In genomic region chr2:28659127-28659526, GRCh38 we compare ENCODE assay signal across 20 cellular contexts.
DNase-seq lines count a peak whose midpoint lies in the region; ATAC-seq, FAIRE-seq and TF ChIP-seq lines count a peak whose summit lies in the region.
"Had no signal": no experiment of that assay in that cellular context is flagged by ENCODE, and none has a peak within 500 bp of the region (broad histone marks: within the 10 kb centered on the region; RNA-seq: fewer than 3 reads in every experiment).

No MANE protein-coding gene starts in this region.

- no peak overlapping the region for H3K27ac ChIP-seq in HEK293 (ENCODE audit: extremely low read depth, low read depth, low read length)
- H3K27ac ChIP-seq in K562 (ENCODE audit: extremely low read depth, low read depth, low read length): no peak overlapping the region
- H3K27ac ChIP-seq in psoas muscle: peak overlapping the region; percentile 23
- peak overlapping the region; percentile 2 for H3K27ac ChIP-seq in upper lobe of right lung

- DNase-seq in K562 (ENCODE audit: extremely low read depth in 1 of 4, low spot score in 3 of 4): no peak
- no peak for DNase-seq in psoas muscle
- DNase-seq in upper lobe of right lung: no peak
- no peak for DNase-seq in H54 (ENCODE audit: insufficient read length, low spot score)
- DNase-seq in activated CD4-positive, alpha-beta T cell treated with anti-CD3 and anti-CD28 coated beads for 1 hour: no peak
- DNase-seq in GM19239 (ENCODE audit: insufficient read length, low spot score): no peak
- DNase-seq: C1 segment of cervical spinal cord; CD4-positive, CD25-positive, alpha-beta regulatory T cell; CD8-positive, alpha-beta T cell; DMS 273 treated with DMSO at 0.1 percent for 48 hours; DMS79; GDM1; H9 had no signal

- POLR2A ChIA-PET in HEK293 (lab: Yijun Ruan, JAX): no interaction called here
- POLR2A ChIA-PET in K562 (lab: Yijun Ruan, JAX): no interaction called here

- CTCF ChIA-PET in HEK293 (lab: Yijun Ruan, JAX) (no interaction called here), K562 (lab: Yijun Ruan, JAX; ENCODE audit: low intra/inter-chr PET ratio) (no interaction called here)

- no peak overlapping the region for H3K4me2 ChIP-seq in K562 (ENCODE audit: insufficient read depth, low read length)

- no peak for TF ChIP-seq RAD21 in K562 (CRISPR knock-in tag; conservative IDR thresholded peaks at IDR 0.05 in 1 of 2, IDR thresholded peaks at IDR 0.05 in 1 of 2)

- 0 out of 2 replicates have a peak, but pooled peaks cover 6% of the 10 kb centered on the region for H3K4me1 ChIP-seq in HEK293 (ENCODE audit: control insufficient read depth, insufficient read depth, low read length)
- H3K4me1 ChIP-seq in K562 (replicated peaks in 1 of 2; ENCODE audit: control insufficient read depth in 2 of 2, insufficient read depth in 2 of 2, low read length in 2 of 2): peaks cover 3 to 8% of the 10 kb centered on the region in 2 experiments; a peak in 2 of 5 replicates
- H3K4me1 ChIP-seq in psoas muscle: peaks cover 51% of the 10 kb centered on the region
- peaks cover 29% of the 10 kb centered on the region for H3K4me1 ChIP-seq in upper lobe of right lung

- H3K9me3 ChIP-seq in HEK293 (ENCODE audit: control insufficient read depth, insufficient read depth, low read depth, low read length): no peaks in the 10 kb centered on the region
- H3K9me3 ChIP-seq in K562 (replicated peaks; ENCODE audit: control insufficient read depth, insufficient read depth, low read depth, low read length): 0 out of 2 replicates have a peak, but pooled peaks cover 3% of the 10 kb centered on the region
- H3K9me3 ChIP-seq in psoas muscle: no peaks in the 10 kb centered on the region
- H3K9me3 ChIP-seq in upper lobe of right lung: no peaks in the 10 kb centered on the region

- TF ChIP-seq EP300 in K562 (IDR thresholded peaks at IDR 0.05; ENCODE audit: low read length): no peak

- H2AFZ ChIP-seq in K562 (ENCODE audit: low read depth, low read length): no peak overlapping the region

- H3K27me3 ChIP-seq in K562 (ENCODE audit: control insufficient read depth in 2 of 2, insufficient read depth in 2 of 2, low read length in 2 of 2): peaks cover 7 to 13% of the 10 kb centered on the region in 2 experiments; a peak in 3 of 5 replicates
- H3K27me3 ChIP-seq in psoas muscle (ENCODE audit: insufficient read depth in 3 of 3, low read length in 2 of 3): no peaks in the 10 kb centered on the region
- H3K27me3 ChIP-seq in upper lobe of right lung: no peaks in the 10 kb centered on the region

- H3K4me3 ChIP-seq in HEK293 (ENCODE audit: low read depth, low read length) (no peak overlapping the region), K562 (no peak overlapping the region), psoas muscle (no peak overlapping the region), upper lobe of right lung (no peak overlapping the region)
- H3K4me3 ChIP-seq: GM12878 had no signal

- ATAC-seq in K562 (no peak), psoas muscle (no peak), upper lobe of right lung (no peak), GM21526 (IDR thresholded peaks at IDR 0.05; ENCODE audit: low FRiP score, unreplicated experiment) (no peak)
- ATAC-seq: CD8-positive, alpha-beta T cell; GM12878; HCT116 had no signal

- TF ChIP-seq POLR2A in K562 (conservative IDR thresholded peaks at IDR 0.05) (no peak), H54 (IDR thresholded peaks at IDR 0.05; ENCODE audit: low read depth, low read length) (no peak)

- H3K9ac ChIP-seq in K562 (ENCODE audit: insufficient read depth in 1 of 2, low read depth in 2 of 2, low read length in 2 of 2): no peak overlapping the region
- H3K9ac ChIP-seq: GM23248 had no signal

- no peaks in the 10 kb centered on the region for H3K79me2 ChIP-seq in K562 (ENCODE audit: control insufficient read depth, insufficient read depth, low read length)

- H3K36me3 ChIP-seq in HEK293 (ENCODE audit: control insufficient read depth in 2 of 2, insufficient read depth in 1 of 2, low read length in 2 of 2): no peaks in the 10 kb centered on the region
- no peaks in the 10 kb centered on the region for H3K36me3 ChIP-seq in K562 (ENCODE audit: control insufficient read depth, insufficient read depth, low read length)
- H3K36me3 ChIP-seq in psoas muscle (ENCODE audit: insufficient read depth in 1 of 2, low read depth in 1 of 2): no peaks in the 10 kb centered on the region
- no peaks in the 10 kb centered on the region for H3K36me3 ChIP-seq in upper lobe of right lung

- intact Hi-C loops in K562 (cut with micrococcal nuclease): no loop called here
- intact Hi-C loops in psoas muscle (cut with DNase I): no loop called here
- intact Hi-C loops in upper lobe of right lung (cut with DNase I): no loop called here

- TF ChIP-seq CTCF in HEK293 (tag by site-specific recombination; IDR thresholded peaks at IDR 0.05): no peak
- TF ChIP-seq CTCF in K562 (IDR thresholded peaks at IDR 0.05 in 2 of 3, conservative IDR thresholded peaks at IDR 0.05 in 1 of 3; ENCODE audit: insufficient read depth in 2 of 3, low read depth in 1 of 3, low read length in 3 of 3): no peak
- TF ChIP-seq CTCF in psoas muscle (IDR thresholded peaks at IDR 0.05): no peak
- TF ChIP-seq CTCF in upper lobe of right lung (IDR thresholded peaks at IDR 0.05): no peak

- BruUV-seq in K562 (replicated peaks; lab: Mats Ljungman, UMichigan): no TSS peak

- 0 out of 2 replicates have a peak, but pooled peaks cover 7% of the 10 kb centered on the region for H4K20me1 ChIP-seq in K562 (replicated peaks; ENCODE audit: control insufficient read depth, insufficient read depth, low read length)

- FAIRE-seq in K562 (lab: Jason Lieb, UNC) (no peak), H54 (lab: Jason Lieb, UNC) (no peak), GM19239 (lab: Jason Lieb, UNC) (no peak)
- FAIRE-seq: D721Med, GM12878, H1 had no signal

- no peaks in the 10 kb centered on the region for H3K9me1 ChIP-seq in K562 (ENCODE audit: control insufficient read depth, insufficient read depth, low read length)

- in situ Hi-C loops in K562 (cut with MboI): no loop called here

TF ChIP-seq in HEK293, 187 proteins besides CTCF, POLR2A, EP300 and RAD21:
- TF ChIP-seq ZNF629 (tag by site-specific recombination; IDR thresholded peaks at IDR 0.05): no peak
- peak; percentile 100 for TF ChIP-seq ZNF184 (tag by site-specific recombination; IDR thresholded peaks at IDR 0.05)
- TF ChIP-seq SCRT2 (tag by site-specific recombination; IDR thresholded peaks at IDR 0.05): peak; percentile 18; the same call in 1 of the 2 replicates
- TF ChIP-seq SETDB1 (IDR thresholded peaks at IDR 0.05; ENCODE audit: insufficient read length, low read length): peak; percentile 73
- TF ChIP-seq ZBTB21 (tag by site-specific recombination; IDR thresholded peaks at IDR 0.05): no peak

TF ChIP-seq in K562, 482 proteins besides CTCF, POLR2A, EP300 and RAD21 (continues in another document):
- TF ChIP-seq, protein P1, sequence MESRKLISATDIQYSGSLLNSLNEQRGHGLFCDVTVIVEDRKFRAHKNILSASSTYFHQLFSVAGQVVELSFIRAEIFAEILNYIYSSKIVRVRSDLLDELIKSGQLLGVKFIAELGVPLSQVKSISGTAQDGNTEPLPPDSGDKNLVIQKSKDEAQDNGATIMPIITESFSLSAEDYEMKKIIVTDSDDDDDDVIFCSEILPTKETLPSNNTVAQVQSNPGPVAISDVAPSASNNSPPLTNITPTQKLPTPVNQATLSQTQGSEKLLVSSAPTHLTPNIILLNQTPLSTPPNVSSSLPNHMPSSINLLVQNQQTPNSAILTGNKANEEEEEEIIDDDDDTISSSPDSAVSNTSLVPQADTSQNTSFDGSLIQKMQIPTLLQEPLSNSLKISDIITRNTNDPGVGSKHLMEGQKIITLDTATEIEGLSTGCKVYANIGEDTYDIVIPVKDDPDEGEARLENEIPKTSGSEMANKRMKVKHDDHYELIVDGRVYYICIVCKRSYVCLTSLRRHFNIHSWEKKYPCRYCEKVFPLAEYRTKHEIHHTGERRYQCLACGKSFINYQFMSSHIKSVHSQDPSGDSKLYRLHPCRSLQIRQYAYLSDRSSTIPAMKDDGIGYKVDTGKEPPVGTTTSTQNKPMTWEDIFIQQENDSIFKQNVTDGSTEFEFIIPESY (CRISPR knock-in tag; IDR thresholded peaks at IDR 0.05): no peak
- TF ChIP-seq HMGN3 (IDR thresholded peaks at IDR 0.05; ENCODE audit: borderline replicate concordance, extremely low read depth, insufficient read length, low read depth, low read length) (no peak), NCOR1 (IDR thresholded peaks at IDR 0.05) (no peak), CTBP1 (IDR thresholded peaks at IDR 0.05; ENCODE audit: borderline replicate concordance) (no peak), DIDO1 (tag; IDR thresholded peaks at IDR 0.05; ENCODE audit: low read depth) (no peak), ZFP30 (CRISPR knock-in tag; IDR thresholded peaks at IDR 0.05; ENCODE audit: borderline replicate concordance) (no peak), NR2F6 (CRISPR knock-in tag; IDR thresholded peaks at IDR 0.05) (no peak), RBM25 (IDR thresholded peaks at IDR 0.05; ENCODE audit: low read depth, low read length, severe bottlenecking) (peak; percentile 42)
- TF ChIP-seq, protein P2, sequence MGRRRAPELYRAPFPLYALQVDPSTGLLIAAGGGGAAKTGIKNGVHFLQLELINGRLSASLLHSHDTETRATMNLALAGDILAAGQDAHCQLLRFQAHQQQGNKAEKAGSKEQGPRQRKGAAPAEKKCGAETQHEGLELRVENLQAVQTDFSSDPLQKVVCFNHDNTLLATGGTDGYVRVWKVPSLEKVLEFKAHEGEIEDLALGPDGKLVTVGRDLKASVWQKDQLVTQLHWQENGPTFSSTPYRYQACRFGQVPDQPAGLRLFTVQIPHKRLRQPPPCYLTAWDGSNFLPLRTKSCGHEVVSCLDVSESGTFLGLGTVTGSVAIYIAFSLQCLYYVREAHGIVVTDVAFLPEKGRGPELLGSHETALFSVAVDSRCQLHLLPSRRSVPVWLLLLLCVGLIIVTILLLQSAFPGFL (CRISPR knock-in tag; IDR thresholded peaks at IDR 0.05): no peak
- TF ChIP-seq, protein P3, sequence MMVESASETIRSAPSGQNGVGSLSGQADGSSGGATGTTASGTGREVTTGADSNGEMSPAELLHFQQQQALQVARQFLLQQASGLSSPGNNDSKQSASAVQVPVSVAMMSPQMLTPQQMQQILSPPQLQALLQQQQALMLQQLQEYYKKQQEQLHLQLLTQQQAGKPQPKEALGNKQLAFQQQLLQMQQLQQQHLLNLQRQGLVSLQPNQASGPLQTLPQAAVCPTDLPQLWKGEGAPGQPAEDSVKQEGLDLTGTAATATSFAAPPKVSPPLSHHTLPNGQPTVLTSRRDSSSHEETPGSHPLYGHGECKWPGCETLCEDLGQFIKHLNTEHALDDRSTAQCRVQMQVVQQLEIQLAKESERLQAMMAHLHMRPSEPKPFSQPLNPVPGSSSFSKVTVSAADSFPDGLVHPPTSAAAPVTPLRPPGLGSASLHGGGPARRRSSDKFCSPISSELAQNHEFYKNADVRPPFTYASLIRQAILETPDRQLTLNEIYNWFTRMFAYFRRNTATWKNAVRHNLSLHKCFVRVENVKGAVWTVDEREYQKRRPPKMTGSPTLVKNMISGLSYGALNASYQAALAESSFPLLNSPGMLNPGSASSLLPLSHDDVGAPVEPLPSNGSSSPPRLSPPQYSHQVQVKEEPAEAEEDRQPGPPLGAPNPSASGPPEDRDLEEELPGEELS (CRISPR knock-in tag; IDR thresholded peaks at IDR 0.05; ENCODE audit: borderline replicate concordance): no peak

Comparison
In these comparisons a context has a peak if more than half of its experiments do, and no peak if none do; other contexts are left out.
1. H3K27ac ChIP-seq: peak in psoas muscle (single experiment) and upper lobe of right lung (single experiment); none in HEK293 (single experiment) and K562 (single experiment).
2. Of the 44 proteins assayed by ChIP-seq in both K562 and HEK293: peak only in K562: none; only in HEK293: SETDB1; in both: ZNF184; in neither: 42.